ENCODE assay signal across 16 cellular contexts in genomic region chr3:189908646-189909045, GRCh38.
A peak's percentile ranks its signal among the peaks of the same experiment; 100 is the strongest.
DNase-seq lines count a peak whose midpoint lies in the region; FAIRE-seq and TF ChIP-seq lines count a peak whose summit lies in the region.
"Had no signal": no experiment of that assay in that cellular context is flagged by ENCODE, and none has a peak within 500 bp of the region (broad histone marks: within the 10 kb centered on the region; RNA-seq: fewer than 3 reads in every experiment).

No MANE protein-coding gene starts in this region.

- no peaks in the 10 kb centered on the region for H3K9me3 Mint-ChIP-seq in CD8-positive, alpha-beta memory T cell
- H3K9me3 Mint-ChIP-seq: stimulated activated naive CD8-positive, alpha-beta T cell treated with anti-CD3 and anti-CD28 coated beads, Interleukin-15, amount 100 ng/mL, for 72 hours had no signal

- no peaks in the 10 kb centered on the region for H3K36me3 Mint-ChIP-seq in CD8-positive, alpha-beta memory T cell

- no peaks in the 10 kb centered on the region for H3K4me1 Mint-ChIP-seq in CD8-positive, alpha-beta memory T cell
- H3K4me1 Mint-ChIP-seq: stimulated activated naive CD8-positive, alpha-beta T cell treated with anti-CD3 and anti-CD28 coated beads, Interleukin-15, amount 100 ng/mL, for 72 hours had no signal

- TF ChIP-seq CTCF in bronchial epithelial cell (IDR thresholded peaks at IDR 0.05; ENCODE audit: insufficient read depth, low read length, severe bottlenecking) (no peak), adrenal gland (IDR thresholded peaks at IDR 0.05) (no peak)

- H3K27me3 ChIP-seq in bronchial epithelial cell (ENCODE audit: control insufficient read depth, insufficient read depth, low read length), result no peaks in the 10 kb centered on the region
- no peaks in the 10 kb centered on the region for H3K27me3 ChIP-seq in adrenal gland
- H3K27me3 ChIP-seq in CD8-positive, alpha-beta memory T cell (ENCODE audit: insufficient read depth, low read length, poor library complexity, severe bottlenecking), result no peaks in the 10 kb centered on the region

- H3K4me3 Mint-ChIP-seq in CD8-positive, alpha-beta memory T cell, result no peak overlapping the region
- H3K4me3 Mint-ChIP-seq: stimulated activated naive CD8-positive, alpha-beta T cell treated with anti-CD3 and anti-CD28 coated beads, Interleukin-15, amount 100 ng/mL, for 72 hours had no signal

- POLR2A ChIA-PET in CD8-positive, alpha-beta memory T cell (lab: Charles Lee), result no interaction called here

- no peaks in the 10 kb centered on the region for H3K9me3 ChIP-seq in adrenal gland (replicated peaks in 1 of 3)
- H3K9me3 ChIP-seq in CD8-positive, alpha-beta memory T cell (ENCODE audit: low read length), result no peaks in the 10 kb centered on the region
- H3K9me3 ChIP-seq: psoas muscle had no signal

- CTCF ChIA-PET in CD8-positive, alpha-beta memory T cell (lab: Charles Lee), result no interaction called here

- no peak for FAIRE-seq in bronchial epithelial cell (lab: Jason Lieb, UNC)

- H3K27ac ChIP-seq in adrenal gland, result no peak overlapping the region
- no peak overlapping the region for H3K27ac ChIP-seq in CD8-positive, alpha-beta memory T cell (ENCODE audit: low read depth, low read length)
- H3K27ac ChIP-seq: psoas muscle, WERI-Rb-1 had no signal

- no peak overlapping the region for H3K4me3 ChIP-seq in bronchial epithelial cell (ENCODE audit: low read depth, low read length)
- no peak overlapping the region for H3K4me3 ChIP-seq in adrenal gland
- no peak overlapping the region for H3K4me3 ChIP-seq in CD8-positive, alpha-beta memory T cell (ENCODE audit: low read length)
- H3K4me3 ChIP-seq: psoas muscle had no signal

- TF ChIP-seq POLR2A in adrenal gland (IDR thresholded peaks at IDR 0.05), result no peak

- intact Hi-C loops in adrenal gland (cut with DNase I), result no loop called here

- H3K27ac Mint-ChIP-seq in CD8-positive, alpha-beta memory T cell, result no peak overlapping the region
- H3K27ac Mint-ChIP-seq: stimulated activated naive CD8-positive, alpha-beta T cell treated with anti-CD3 and anti-CD28 coated beads, Interleukin-15, amount 100 ng/mL, for 72 hours had no signal

- H3K36me3 ChIP-seq in bronchial epithelial cell (ENCODE audit: control insufficient read depth, insufficient read depth, low read length), result no peaks in the 10 kb centered on the region
- no peaks in the 10 kb centered on the region for H3K36me3 ChIP-seq in adrenal gland (replicated peaks in 1 of 2)
- H3K36me3 ChIP-seq in CD8-positive, alpha-beta memory T cell (ENCODE audit: insufficient read depth, low read length), result no peaks in the 10 kb centered on the region
- H3K36me3 ChIP-seq: WERI-Rb-1 had no signal

- peaks cover 0 to 27% of the 10 kb centered on the region in 2 donors for H3K27me3 Mint-ChIP-seq in CD8-positive, alpha-beta memory T cell
- H3K27me3 Mint-ChIP-seq: stimulated activated naive CD8-positive, alpha-beta T cell treated with anti-CD3 and anti-CD28 coated beads, Interleukin-15, amount 100 ng/mL, for 72 hours had no signal

- no peaks in the 10 kb centered on the region for H3K4me1 ChIP-seq in adrenal gland (replicated peaks in 1 of 2)
- no peaks in the 10 kb centered on the region for H3K4me1 ChIP-seq in CD8-positive, alpha-beta memory T cell (ENCODE audit: insufficient read depth, low read length)
- H3K4me1 ChIP-seq: psoas muscle had no signal

- peak; percentile 34 for DNase-seq in AG20443 (ENCODE audit: low spot score)
- DNase-seq in M059J (ENCODE audit: low read depth), result peak; percentile 70
- DNase-seq in bronchial epithelial cell (ENCODE audit: low read depth), result peak; percentile 100
- DNase-seq in kidney tubule cell (ENCODE audit: low spot score), result peak; percentile 83
- no peak for DNase-seq in adrenal gland
- no peak for DNase-seq in activated effector memory CD4-positive, alpha-beta T cell treated with anti-CD3 and anti-CD28 coated beads, Interleukin-2, amount 50 U/mL, for 16 hours
- DNase-seq in Kasumi-1 (lab: John Stamatoyannopoulos, UW), result no peak
- DNase-seq in CD8-positive, alpha-beta memory T cell, result no peak
- DNase-seq: activated CD8-positive, alpha-beta memory T cell treated with anti-CD3 and anti-CD28 coated beads, Interleukin-2, amount 50 U/mL, for 48 hours; hypothalamus; NCI-H1092; NCI-H510A treated with DMSO at 0.1 percent for 48 hours; psoas muscle; stimulated activated CD4-positive, alpha-beta T cell treated with anti-CD3 and anti-CD28 coated beads, Interleukin-4, amount 100 ng/mL, for 1 hour; stimulated activated naive CD8-positive, alpha-beta T cell treated with anti-CD3 and anti-CD28 coated beads, Interleukin-15, amount 100 ng/mL, for 72 hours; WERI-Rb-1 had no signal

Comparison
In these comparisons a context has a peak if more than half of its experiments do, and no peak if none do; other contexts are left out.
1. DNase-seq: peak in AG20443 (single experiment), M059J (single experiment), bronchial epithelial cell (single experiment) and kidney tubule cell (single experiment); none in adrenal gland (0 of 7), activated effector memory CD4-positive, alpha-beta T cell treated with anti-CD3 and anti-CD28 coated beads, Interleukin-2, amount 50 U/mL, for 16 hours (single experiment), Kasumi-1 (0 of 2) and CD8-positive, alpha-beta memory T cell (0 of 5).